Comparison of ENCODE assay signal across 1 cellular context in the genomic region with DNA sequence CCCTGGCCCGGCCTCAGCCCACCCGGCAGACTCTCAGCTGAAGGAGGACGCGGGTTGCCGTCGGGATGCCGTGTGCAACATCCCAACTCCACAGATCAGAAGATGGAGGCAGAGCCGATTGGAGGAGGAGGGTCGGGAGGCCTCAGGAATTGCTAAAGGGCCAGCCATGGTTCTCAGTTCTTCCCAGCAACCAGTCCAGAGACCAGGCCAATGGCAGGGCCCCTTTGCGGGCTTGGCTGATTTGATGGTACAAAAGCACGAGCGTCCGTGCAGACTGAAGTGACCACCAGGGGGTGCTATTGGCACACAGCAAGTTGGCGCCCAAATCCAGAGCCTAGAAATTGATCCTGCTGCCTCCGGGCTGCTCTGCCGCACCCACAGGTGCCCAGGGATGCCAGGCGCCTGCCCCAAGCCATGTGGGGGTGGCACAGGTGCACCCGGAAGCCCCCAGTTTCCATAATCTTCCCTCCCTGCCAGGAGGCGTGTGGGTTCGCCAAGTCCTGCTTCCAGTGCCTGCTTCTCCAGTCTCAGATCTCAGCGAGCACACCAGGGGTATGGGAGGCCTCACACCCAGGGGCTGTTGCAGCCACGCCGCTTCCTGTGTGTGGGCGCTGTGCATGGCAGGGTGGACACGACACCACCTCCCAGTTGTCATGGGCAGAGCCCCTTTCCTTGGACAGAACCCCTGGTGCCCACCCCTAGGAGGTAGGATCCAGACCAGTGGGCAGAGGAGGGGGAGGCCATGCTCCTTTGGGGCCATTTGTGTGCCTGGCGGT.
TF ChIP-seq lines count a peak whose summit lies in the region.

No MANE protein-coding gene starts in this region.

TF ChIP-seq in HepG2, 621 proteins besides CTCF, POLR2A, EP300 and RAD21 (continued from another document and continues in another):
- TF ChIP-seq, protein P1, sequence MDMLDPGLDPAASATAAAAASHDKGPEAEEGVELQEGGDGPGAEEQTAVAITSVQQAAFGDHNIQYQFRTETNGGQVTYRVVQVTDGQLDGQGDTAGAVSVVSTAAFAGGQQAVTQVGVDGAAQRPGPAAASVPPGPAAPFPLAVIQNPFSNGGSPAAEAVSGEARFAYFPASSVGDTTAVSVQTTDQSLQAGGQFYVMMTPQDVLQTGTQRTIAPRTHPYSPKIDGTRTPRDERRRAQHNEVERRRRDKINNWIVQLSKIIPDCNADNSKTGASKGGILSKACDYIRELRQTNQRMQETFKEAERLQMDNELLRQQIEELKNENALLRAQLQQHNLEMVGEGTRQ (IDR thresholded peaks at IDR 0.05; ENCODE audit: low read depth, low read length): no peak
- TF ChIP-seq, protein P1 (CRISPR knock-in tag; IDR thresholded peaks at IDR 0.05; ENCODE audit: borderline replicate concordance): no peak
- TF ChIP-seq, protein P2, sequence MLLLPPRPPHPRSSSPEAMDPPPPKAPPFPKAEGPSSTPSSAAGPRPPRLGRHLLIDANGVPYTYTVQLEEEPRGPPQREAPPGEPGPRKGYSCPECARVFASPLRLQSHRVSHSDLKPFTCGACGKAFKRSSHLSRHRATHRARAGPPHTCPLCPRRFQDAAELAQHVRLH (CRISPR knock-in tag; IDR thresholded peaks at IDR 0.05; ENCODE audit: borderline replicate concordance, low read depth): peak; percentile 82; the same call in 1 of the 2 replicates
- TF ChIP-seq ZNF570 (CRISPR knock-in tag; IDR thresholded peaks at IDR 0.05; ENCODE audit: borderline replicate concordance) (no peak), ATF1 (CRISPR knock-in tag; IDR thresholded peaks at IDR 0.05) (no peak), ZNF780A (CRISPR knock-in tag; IDR thresholded peaks at IDR 0.05) (no peak), SCMH1 (CRISPR knock-in tag; IDR thresholded peaks at IDR 0.05; ENCODE audit: borderline replicate concordance) (no peak), ZSCAN12 (CRISPR knock-in tag; IDR thresholded peaks at IDR 0.05) (no peak), NFATC3 (CRISPR knock-in tag; IDR thresholded peaks at IDR 0.05) (no peak), PCBP2 (optimal IDR thresholded peaks at IDR 0.05; ENCODE audit: low read depth, low read length, poor library complexity, severe bottlenecking) (no peak), ZNF292 (CRISPR knock-in tag; IDR thresholded peaks at IDR 0.05; ENCODE audit: borderline replicate concordance, low read depth) (peak; percentile 57; the same call in 1 of the 2 replicates), ZFP62 (CRISPR knock-in tag; IDR thresholded peaks at IDR 0.05) (no peak), ZC3H4 (CRISPR knock-in tag; IDR thresholded peaks at IDR 0.05; ENCODE audit: borderline replicate concordance) (no peak), ARNT2 (CRISPR knock-in tag; IDR thresholded peaks at IDR 0.05; ENCODE audit: low read depth) (peak; percentile 67), ZNF782 (CRISPR knock-in tag; IDR thresholded peaks at IDR 0.05; ENCODE audit: borderline replicate concordance) (peak; percentile 78), TCF7L2 (IDR thresholded peaks at IDR 0.05; ENCODE audit: low read depth, low read length) (no peak), ZNF207 (IDR thresholded peaks at IDR 0.05; ENCODE audit: borderline replicate concordance) (no peak), ZNF317 (CRISPR knock-in tag; IDR thresholded peaks at IDR 0.05) (peak; percentile 51; the same call in 1 of the 2 replicates), SRSF4 (IDR thresholded peaks at IDR 0.05; ENCODE audit: low read depth, low read length, poor library complexity, severe bottlenecking) (no peak), GTF2F1 (IDR thresholded peaks at IDR 0.05; ENCODE audit: low read length) (no peak), SOX13 (IDR thresholded peaks at IDR 0.05) (no peak), SOX13 (CRISPR knock-in tag; conservative IDR thresholded peaks at IDR 0.05 in 1 of 2, IDR thresholded peaks at IDR 0.05 in 1 of 2) (no peak; a peak in 1 of 4 replicates), TBX2 (CRISPR knock-in tag; IDR thresholded peaks at IDR 0.05; ENCODE audit: borderline replicate concordance) (peak; percentile 29; the same call in 1 of the 2 replicates), ZIK1 (CRISPR knock-in tag; IDR thresholded peaks at IDR 0.05; ENCODE audit: borderline replicate concordance, low read depth) (no peak), ZC3H13 (CRISPR knock-in tag; IDR thresholded peaks at IDR 0.05) (no peak), ZFP37 (CRISPR knock-in tag; IDR thresholded peaks at IDR 0.05; ENCODE audit: borderline replicate concordance) (no peak; the same call in 1 of the 2 replicates), EEA1 (CRISPR knock-in tag; IDR thresholded peaks at IDR 0.05; ENCODE audit: borderline replicate concordance) (no peak), ZNF781 (CRISPR knock-in tag; IDR thresholded peaks at IDR 0.05; ENCODE audit: borderline replicate concordance, not compliant biosample characterization) (no peak), ZNF552 (CRISPR knock-in tag; IDR thresholded peaks at IDR 0.05; ENCODE audit: borderline replicate concordance) (no peak), CREB1 (IDR thresholded peaks at IDR 0.05) (no peak), CREB1 (CRISPR knock-in tag; IDR thresholded peaks at IDR 0.05) (no peak), LCORL (IDR thresholded peaks at IDR 0.05) (no peak), LCORL (CRISPR knock-in tag; IDR thresholded peaks at IDR 0.05) (peak; percentile 96), ZNF773 (CRISPR knock-in tag; IDR thresholded peaks at IDR 0.05; ENCODE audit: borderline replicate concordance) (no peak)
- TF ChIP-seq, protein P3, sequence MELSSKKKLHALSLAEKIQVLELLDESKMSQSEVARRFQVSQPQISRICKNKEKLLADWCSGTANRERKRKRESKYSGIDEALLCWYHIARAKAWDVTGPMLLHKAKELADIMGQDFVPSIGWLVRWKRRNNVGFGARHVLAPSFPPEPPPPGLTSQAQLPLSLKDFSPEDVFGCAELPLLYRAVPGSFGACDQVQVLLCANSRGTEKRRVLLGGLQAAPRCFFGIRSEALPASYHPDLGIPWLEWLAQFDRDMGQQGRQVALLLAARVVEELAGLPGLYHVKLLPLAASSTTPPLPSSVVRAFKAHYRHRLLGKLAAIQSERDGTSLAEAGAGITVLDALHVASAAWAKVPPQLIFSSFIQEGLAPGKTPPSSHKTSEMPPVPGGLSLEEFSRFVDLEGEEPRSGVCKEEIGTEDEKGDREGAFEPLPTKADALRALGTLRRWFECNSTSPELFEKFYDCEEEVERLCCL (CRISPR knock-in tag; IDR thresholded peaks at IDR 0.05; ENCODE audit: borderline replicate concordance): no peak
- TF ChIP-seq, protein P4, sequence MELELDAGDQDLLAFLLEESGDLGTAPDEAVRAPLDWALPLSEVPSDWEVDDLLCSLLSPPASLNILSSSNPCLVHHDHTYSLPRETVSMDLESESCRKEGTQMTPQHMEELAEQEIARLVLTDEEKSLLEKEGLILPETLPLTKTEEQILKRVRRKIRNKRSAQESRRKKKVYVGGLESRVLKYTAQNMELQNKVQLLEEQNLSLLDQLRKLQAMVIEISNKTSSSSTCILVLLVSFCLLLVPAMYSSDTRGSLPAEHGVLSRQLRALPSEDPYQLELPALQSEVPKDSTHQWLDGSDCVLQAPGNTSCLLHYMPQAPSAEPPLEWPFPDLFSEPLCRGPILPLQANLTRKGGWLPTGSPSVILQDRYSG (CRISPR knock-in tag; IDR thresholded peaks at IDR 0.05): no peak
- TF ChIP-seq, protein P5, sequence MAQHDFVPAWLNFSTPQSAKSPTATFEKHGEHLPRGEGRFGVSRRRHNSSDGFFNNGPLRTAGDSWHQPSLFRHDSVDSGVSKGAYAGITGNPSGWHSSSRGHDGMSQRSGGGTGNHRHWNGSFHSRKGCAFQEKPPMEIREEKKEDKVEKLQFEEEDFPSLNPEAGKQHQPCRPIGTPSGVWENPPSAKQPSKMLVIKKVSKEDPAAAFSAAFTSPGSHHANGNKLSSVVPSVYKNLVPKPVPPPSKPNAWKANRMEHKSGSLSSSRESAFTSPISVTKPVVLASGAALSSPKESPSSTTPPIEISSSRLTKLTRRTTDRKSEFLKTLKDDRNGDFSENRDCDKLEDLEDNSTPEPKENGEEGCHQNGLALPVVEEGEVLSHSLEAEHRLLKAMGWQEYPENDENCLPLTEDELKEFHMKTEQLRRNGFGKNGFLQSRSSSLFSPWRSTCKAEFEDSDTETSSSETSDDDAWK (CRISPR knock-in tag; IDR thresholded peaks at IDR 0.05): no peak
- TF ChIP-seq, protein P6, sequence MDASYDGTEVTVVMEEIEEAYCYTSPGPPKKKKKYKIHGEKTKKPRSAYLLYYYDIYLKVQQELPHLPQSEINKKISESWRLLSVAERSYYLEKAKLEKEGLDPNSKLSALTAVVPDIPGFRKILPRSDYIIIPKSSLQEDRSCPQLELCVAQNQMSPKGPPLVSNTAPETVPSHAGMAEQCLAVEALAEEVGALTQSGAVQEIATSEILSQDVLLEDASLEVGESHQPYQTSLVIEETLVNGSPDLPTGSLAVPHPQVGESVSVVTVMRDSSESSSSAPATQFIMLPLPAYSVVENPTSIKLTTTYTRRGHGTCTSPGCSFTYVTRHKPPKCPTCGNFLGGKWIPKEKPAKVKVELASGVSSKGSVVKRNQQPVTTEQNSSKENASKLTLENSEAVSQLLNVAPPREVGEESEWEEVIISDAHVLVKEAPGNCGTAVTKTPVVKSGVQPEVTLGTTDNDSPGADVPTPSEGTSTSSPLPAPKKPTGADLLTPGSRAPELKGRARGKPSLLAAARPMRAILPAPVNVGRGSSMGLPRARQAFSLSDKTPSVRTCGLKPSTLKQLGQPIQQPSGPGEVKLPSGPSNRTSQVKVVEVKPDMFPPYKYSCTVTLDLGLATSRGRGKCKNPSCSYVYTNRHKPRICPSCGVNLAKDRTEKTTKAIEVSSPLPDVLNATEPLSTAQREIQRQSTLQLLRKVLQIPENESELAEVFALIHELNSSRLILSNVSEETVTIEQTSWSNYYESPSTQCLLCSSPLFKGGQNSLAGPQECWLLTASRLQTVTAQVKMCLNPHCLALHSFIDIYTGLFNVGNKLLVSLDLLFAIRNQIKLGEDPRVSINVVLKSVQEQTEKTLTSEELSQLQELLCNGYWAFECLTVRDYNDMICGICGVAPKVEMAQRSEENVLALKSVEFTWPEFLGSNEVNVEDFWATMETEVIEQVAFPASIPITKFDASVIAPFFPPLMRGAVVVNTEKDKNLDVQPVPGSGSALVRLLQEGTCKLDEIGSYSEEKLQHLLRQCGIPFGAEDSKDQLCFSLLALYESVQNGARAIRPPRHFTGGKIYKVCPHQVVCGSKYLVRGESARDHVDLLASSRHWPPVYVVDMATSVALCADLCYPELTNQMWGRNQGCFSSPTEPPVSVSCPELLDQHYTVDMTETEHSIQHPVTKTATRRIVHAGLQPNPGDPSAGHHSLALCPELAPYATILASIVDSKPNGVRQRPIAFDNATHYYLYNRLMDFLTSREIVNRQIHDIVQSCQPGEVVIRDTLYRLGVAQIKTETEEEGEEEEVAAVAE (CRISPR knock-in tag; IDR thresholded peaks at IDR 0.05; ENCODE audit: borderline replicate concordance): 0 out of 2 replicates have a peak, but pooled peaks have one; percentile 21
- TF ChIP-seq, protein P7, sequence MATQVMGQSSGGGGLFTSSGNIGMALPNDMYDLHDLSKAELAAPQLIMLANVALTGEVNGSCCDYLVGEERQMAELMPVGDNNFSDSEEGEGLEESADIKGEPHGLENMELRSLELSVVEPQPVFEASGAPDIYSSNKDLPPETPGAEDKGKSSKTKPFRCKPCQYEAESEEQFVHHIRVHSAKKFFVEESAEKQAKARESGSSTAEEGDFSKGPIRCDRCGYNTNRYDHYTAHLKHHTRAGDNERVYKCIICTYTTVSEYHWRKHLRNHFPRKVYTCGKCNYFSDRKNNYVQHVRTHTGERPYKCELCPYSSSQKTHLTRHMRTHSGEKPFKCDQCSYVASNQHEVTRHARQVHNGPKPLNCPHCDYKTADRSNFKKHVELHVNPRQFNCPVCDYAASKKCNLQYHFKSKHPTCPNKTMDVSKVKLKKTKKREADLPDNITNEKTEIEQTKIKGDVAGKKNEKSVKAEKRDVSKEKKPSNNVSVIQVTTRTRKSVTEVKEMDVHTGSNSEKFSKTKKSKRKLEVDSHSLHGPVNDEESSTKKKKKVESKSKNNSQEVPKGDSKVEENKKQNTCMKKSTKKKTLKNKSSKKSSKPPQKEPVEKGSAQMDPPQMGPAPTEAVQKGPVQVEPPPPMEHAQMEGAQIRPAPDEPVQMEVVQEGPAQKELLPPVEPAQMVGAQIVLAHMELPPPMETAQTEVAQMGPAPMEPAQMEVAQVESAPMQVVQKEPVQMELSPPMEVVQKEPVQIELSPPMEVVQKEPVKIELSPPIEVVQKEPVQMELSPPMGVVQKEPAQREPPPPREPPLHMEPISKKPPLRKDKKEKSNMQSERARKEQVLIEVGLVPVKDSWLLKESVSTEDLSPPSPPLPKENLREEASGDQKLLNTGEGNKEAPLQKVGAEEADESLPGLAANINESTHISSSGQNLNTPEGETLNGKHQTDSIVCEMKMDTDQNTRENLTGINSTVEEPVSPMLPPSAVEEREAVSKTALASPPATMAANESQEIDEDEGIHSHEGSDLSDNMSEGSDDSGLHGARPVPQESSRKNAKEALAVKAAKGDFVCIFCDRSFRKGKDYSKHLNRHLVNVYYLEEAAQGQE (IDR thresholded peaks at IDR 0.05; ENCODE audit: borderline replicate concordance in 1 of 2, low read depth in 1 of 2, low read length in 2 of 2): peak in 1 of 2 experiments; percentile 76; a peak in 2 of 4 replicates
- TF ChIP-seq, protein P8, sequence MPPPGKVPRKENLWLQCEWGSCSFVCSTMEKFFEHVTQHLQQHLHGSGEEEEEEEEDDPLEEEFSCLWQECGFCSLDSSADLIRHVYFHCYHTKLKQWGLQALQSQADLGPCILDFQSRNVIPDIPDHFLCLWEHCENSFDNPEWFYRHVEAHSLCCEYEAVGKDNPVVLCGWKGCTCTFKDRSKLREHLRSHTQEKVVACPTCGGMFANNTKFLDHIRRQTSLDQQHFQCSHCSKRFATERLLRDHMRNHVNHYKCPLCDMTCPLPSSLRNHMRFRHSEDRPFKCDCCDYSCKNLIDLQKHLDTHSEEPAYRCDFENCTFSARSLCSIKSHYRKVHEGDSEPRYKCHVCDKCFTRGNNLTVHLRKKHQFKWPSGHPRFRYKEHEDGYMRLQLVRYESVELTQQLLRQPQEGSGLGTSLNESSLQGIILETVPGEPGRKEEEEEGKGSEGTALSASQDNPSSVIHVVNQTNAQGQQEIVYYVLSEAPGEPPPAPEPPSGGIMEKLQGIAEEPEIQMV (CRISPR knock-in tag; IDR thresholded peaks at IDR 0.05; ENCODE audit: low read depth): peak; percentile 73; the same call in 1 of the 2 replicates
- TF ChIP-seq, protein P9, sequence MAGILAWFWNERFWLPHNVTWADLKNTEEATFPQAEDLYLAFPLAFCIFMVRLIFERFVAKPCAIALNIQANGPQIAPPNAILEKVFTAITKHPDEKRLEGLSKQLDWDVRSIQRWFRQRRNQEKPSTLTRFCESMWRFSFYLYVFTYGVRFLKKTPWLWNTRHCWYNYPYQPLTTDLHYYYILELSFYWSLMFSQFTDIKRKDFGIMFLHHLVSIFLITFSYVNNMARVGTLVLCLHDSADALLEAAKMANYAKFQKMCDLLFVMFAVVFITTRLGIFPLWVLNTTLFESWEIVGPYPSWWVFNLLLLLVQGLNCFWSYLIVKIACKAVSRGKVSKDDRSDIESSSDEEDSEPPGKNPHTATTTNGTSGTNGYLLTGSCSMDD (CRISPR knock-in tag; IDR thresholded peaks at IDR 0.05): no peak
